ENCODE assay signal across 16 cellular contexts in genomic region chr4:4461178-4461577, GRCh38.
A peak's percentile ranks its signal among the peaks of the same experiment; 100 is the strongest.
DNase-seq lines count a peak whose midpoint lies in the region; ATAC-seq and TF ChIP-seq lines count a peak whose summit lies in the region.
"Had no signal": no experiment of that assay in that cellular context is flagged by ENCODE, and none has a peak within 500 bp of the region (broad histone marks: within the 10 kb centered on the region; RNA-seq: fewer than 3 reads in every experiment).

No MANE protein-coding gene starts in this region.

- CTCF ChIA-PET in CD8-positive, alpha-beta T cell (lab: Charles Lee): no interaction called here
- CTCF ChIA-PET in activated CD4-positive, alpha-beta memory T cell treated with anti-CD3 and anti-CD28 coated beads, Interleukin-2, amount 10 ng/mL, durations not matched to agents 7 days and 5 days (lab: Charles Lee): interaction anchor here (1.0 kb wide), 1 partner anchor 12 kb away, joined by 5 read pairs; no protein-coding TSS in a partner anchor

- ATAC-seq in CD8-positive, alpha-beta T cell: no peak
- ATAC-seq in mucosa of descending colon (no peak), HG02938 (IDR thresholded peaks at IDR 0.05; ENCODE audit: unreplicated experiment) (no peak)

- H3K36me3 ChIP-seq in CD8-positive, alpha-beta T cell (ENCODE audit: insufficient read depth, low read length): peaks cover 20% of the 10 kb centered on the region
- no peaks in the 10 kb centered on the region for H3K36me3 ChIP-seq in mucosa of descending colon (ENCODE audit: low read depth)

- peaks cover 10% of the 10 kb centered on the region for H3K9me3 Mint-ChIP-seq in activated T-cell treated with anti-CD3 and anti-CD28 coated beads, Interleukin-2, amount 50 U/mL, for 24 hours
- peaks cover 8% of the 10 kb centered on the region for H3K9me3 Mint-ChIP-seq in CD8-positive, alpha-beta T cell
- H3K9me3 Mint-ChIP-seq in activated CD4-positive, alpha-beta memory T cell treated with anti-CD3 and anti-CD28 coated beads, Interleukin-2, amount 10 ng/mL, durations not matched to agents 7 days and 5 days: peaks cover 4% of the 10 kb centered on the region
- peaks cover 0 to 3% (median 0%) of the 10 kb centered on the region in 6 donors for H3K9me3 Mint-ChIP-seq in immature natural killer cell
- H3K9me3 Mint-ChIP-seq: HFFc6 had no signal

- H3K27ac Mint-ChIP-seq in activated T-cell treated with anti-CD3 and anti-CD28 coated beads, Interleukin-2, amount 50 U/mL, for 24 hours: peak overlapping the region; percentile 80
- H3K27ac Mint-ChIP-seq in CD8-positive, alpha-beta T cell: peak overlapping the region; percentile 93
- peak overlapping the region; percentile 69 for H3K27ac Mint-ChIP-seq in activated CD4-positive, alpha-beta memory T cell treated with anti-CD3 and anti-CD28 coated beads, Interleukin-2, amount 10 ng/mL, durations not matched to agents 7 days and 5 days
- H3K27ac Mint-ChIP-seq in immature natural killer cell: peak overlapping the region; percentile 53 to 90 (median 88)
- H3K27ac Mint-ChIP-seq: HFFc6 had no signal

- POLR2A ChIA-PET in CD8-positive, alpha-beta T cell (lab: Charles Lee): interaction anchor here (1.3 kb wide), 1 partner anchor 81 kb away, joined by 5 read pairs; the partner anchor contains the start of gene STX18
- POLR2A ChIA-PET in activated CD4-positive, alpha-beta memory T cell treated with anti-CD3 and anti-CD28 coated beads, Interleukin-2, amount 10 ng/mL, durations not matched to agents 7 days and 5 days (lab: Charles Lee): interaction anchor here (1.2 kb wide), 2 partner anchors 49 to 80 kb away, joined by 3 read pairs; no protein-coding TSS in a partner anchor

- H3K4me3 Mint-ChIP-seq in activated T-cell treated with anti-CD3 and anti-CD28 coated beads, Interleukin-2, amount 50 U/mL, for 24 hours: no peak overlapping the region
- H3K4me3 Mint-ChIP-seq in CD8-positive, alpha-beta T cell: peak overlapping the region; percentile 55
- no peak overlapping the region for H3K4me3 Mint-ChIP-seq in activated CD4-positive, alpha-beta memory T cell treated with anti-CD3 and anti-CD28 coated beads, Interleukin-2, amount 10 ng/mL, durations not matched to agents 7 days and 5 days
- H3K4me3 Mint-ChIP-seq in immature natural killer cell: peak overlapping the region in 1 of 5 donors; percentile 72
- H3K4me3 Mint-ChIP-seq: HFFc6 had no signal

- H3K27ac ChIP-seq in CD8-positive, alpha-beta T cell (ENCODE audit: low read depth, low read length): no peak overlapping the region

- no peak overlapping the region for H3K4me3 ChIP-seq in CD8-positive, alpha-beta T cell (ENCODE audit: low read depth, low read length)
- no peak overlapping the region for H3K4me3 ChIP-seq in mucosa of descending colon

- TF ChIP-seq CTCF in CD8-positive, alpha-beta T cell (IDR thresholded peaks at IDR 0.05): no peak
- TF ChIP-seq CTCF in mucosa of descending colon (IDR thresholded peaks at IDR 0.05): no peak

- H3K36me3 Mint-ChIP-seq in activated T-cell treated with anti-CD3 and anti-CD28 coated beads, Interleukin-2, amount 50 U/mL, for 24 hours (ENCODE audit: low read depth): peaks cover 69% of the 10 kb centered on the region
- peaks cover 60% of the 10 kb centered on the region for H3K36me3 Mint-ChIP-seq in CD8-positive, alpha-beta T cell
- H3K36me3 Mint-ChIP-seq in activated CD4-positive, alpha-beta memory T cell treated with anti-CD3 and anti-CD28 coated beads, Interleukin-2, amount 10 ng/mL, durations not matched to agents 7 days and 5 days (ENCODE audit: low read depth): peaks cover 15% of the 10 kb centered on the region
- peaks cover 23 to 33% (median 26%) of the 10 kb centered on the region in 3 donors for H3K36me3 Mint-ChIP-seq in immature natural killer cell

- intact Hi-C loops in CD8-positive, alpha-beta T cell (cut with DNase I, micrococcal nuclease): no loop called here
- intact Hi-C loops in mucosa of descending colon (cut with DNase I, micrococcal nuclease): no loop called here

- no peaks in the 10 kb centered on the region for H3K9me3 ChIP-seq in CD8-positive, alpha-beta T cell (ENCODE audit: low read length)
- H3K9me3 ChIP-seq in mucosa of descending colon: no peaks in the 10 kb centered on the region
- H3K9me3 ChIP-seq: BE2C had no signal

- DNase-seq in activated T-cell treated with anti-CD3 and anti-CD28 coated beads, Interleukin-2, amount 50 U/mL, for 24 hours: no peak
- DNase-seq in activated T-cell treated with anti-CD3 and anti-CD28 coated beads for 4 hours (no peak), immature natural killer cell (no peak), mucosa of descending colon (no peak), NCI-H1092 (lab: John Stamatoyannopoulos, UW) (no peak)
- DNase-seq in CD8-positive, alpha-beta T cell: no peak
- no peak for DNase-seq in activated CD4-positive, alpha-beta memory T cell treated with anti-CD3 and anti-CD28 coated beads, Interleukin-2, amount 10 ng/mL, durations not matched to agents 7 days and 5 days
- DNase-seq: DMS79 treated with DMSO at 0.1 percent for 48 hours, H7, HFFc6, KG1, NCI-H1694 treated with DMSO at 0.1 percent for 48 hours, NCI-H748 treated with DMSO at 0.1 percent for 48 hours, SHP77 had no signal

- H3K27me3 ChIP-seq in CD8-positive, alpha-beta T cell (ENCODE audit: insufficient read depth, low read length): no peaks in the 10 kb centered on the region
- H3K27me3 ChIP-seq: BE2C had no signal

- H3K4me1 ChIP-seq in CD8-positive, alpha-beta T cell (ENCODE audit: insufficient read depth, low read length): peaks cover 5% of the 10 kb centered on the region
- no peaks in the 10 kb centered on the region for H3K4me1 ChIP-seq in mucosa of descending colon (ENCODE audit: low read depth)

- no peaks in the 10 kb centered on the region for H3K27me3 Mint-ChIP-seq in activated T-cell treated with anti-CD3 and anti-CD28 coated beads, Interleukin-2, amount 50 U/mL, for 24 hours
- H3K27me3 Mint-ChIP-seq in CD8-positive, alpha-beta T cell (ENCODE audit: low read depth): no peaks in the 10 kb centered on the region
- H3K27me3 Mint-ChIP-seq in activated CD4-positive, alpha-beta memory T cell treated with anti-CD3 and anti-CD28 coated beads, Interleukin-2, amount 10 ng/mL, durations not matched to agents 7 days and 5 days: no peaks in the 10 kb centered on the region
- peaks cover 0 to 4% (median 0%) of the 10 kb centered on the region in 3 donors for H3K27me3 Mint-ChIP-seq in immature natural killer cell (ENCODE audit: low read depth in 3 of 3)

- H3K4me1 Mint-ChIP-seq in activated T-cell treated with anti-CD3 and anti-CD28 coated beads, Interleukin-2, amount 50 U/mL, for 24 hours (ENCODE audit: low read depth): peaks cover 42% of the 10 kb centered on the region
- H3K4me1 Mint-ChIP-seq in CD8-positive, alpha-beta T cell (ENCODE audit: low read depth): peaks cover 41% of the 10 kb centered on the region
- peaks cover 28% of the 10 kb centered on the region for H3K4me1 Mint-ChIP-seq in activated CD4-positive, alpha-beta memory T cell treated with anti-CD3 and anti-CD28 coated beads, Interleukin-2, amount 10 ng/mL, durations not matched to agents 7 days and 5 days
- H3K4me1 Mint-ChIP-seq in immature natural killer cell: peaks cover 32 to 39% of the 10 kb centered on the region in 2 donors
